Comparison of ENCODE assay signal across 12 cellular contexts in genomic region chr11:70517996-70518907, GRCh38.
DNase-seq lines count a peak whose midpoint lies in the region; ATAC-seq and TF ChIP-seq lines count a peak whose summit lies in the region.
"Had no signal": no experiment of that assay in that cellular context is flagged by ENCODE, and none has a peak within 500 bp of the region (broad histone marks: within the 10 kb centered on the region; RNA-seq: fewer than 3 reads in every experiment).

No MANE protein-coding gene starts in this region.

- H3K27ac Mint-ChIP-seq in H9 = no peak overlapping the region; a peak in 1 of 7 replicates
- H3K27ac Mint-ChIP-seq in WTC11 = no peak overlapping the region
- no peak overlapping the region for H3K27ac Mint-ChIP-seq in endothelial cell (ENCODE audit: unreplicated experiment)
- H3K27ac Mint-ChIP-seq: activated T-helper 2 cell treated with anti-CD3 and anti-CD28 coated beads, Interferon-gamma antibody, Interleukin-2, Interleukin-4, amounts not matched to agents 10 μg/mL and 5 μg/mL and 100 μg/mL, durations not matched to agents 14 hours and 24 hours and 36 hours; neural progenitor cell had no signal

- H3K9me3 ChIP-seq in H9 (ENCODE audit: control insufficient read depth, low read depth, low read length) = no peaks in the 10 kb centered on the region

- ATAC-seq in WTC11 (peak; percentile 63), GM21515 (IDR thresholded peaks at IDR 0.05; ENCODE audit: unreplicated experiment) (no peak), HG02981 (IDR thresholded peaks at IDR 0.05; ENCODE audit: unreplicated experiment) (no peak)

- no peaks in the 10 kb centered on the region for H3K23me2 ChIP-seq in H9 (ENCODE audit: insufficient read length, low read depth, low read length, poor library complexity, severe bottlenecking)

- H2BK5ac ChIP-seq in H9 (ENCODE audit: insufficient read length, low read length) = no peak overlapping the region

- in situ Hi-C loops in ACHN (cut with HindIII; ENCODE audit: low pct_ligation_motif_present, low pct_unique_long_range_greater_than_20kb, low sequenced_read_pairs) = no loop called here

- no peaks in the 10 kb centered on the region for H3K4me1 ChIP-seq in H9 (ENCODE audit: insufficient read depth, low read length)

- no peak overlapping the region for H3K56ac ChIP-seq in H9 (ENCODE audit: insufficient read length, low read depth, low read length)

- CTCF ChIA-PET in WTC11 (lab: Charles Lee) = interaction anchor here (0.5 to 0.8 kb wide), 3 partner anchors 9 to 82 kb away, joined by 3 to 5 read pairs (median 3); no protein-coding TSS in a partner anchor

- no peak overlapping the region for H4K8ac ChIP-seq in H9 (replicated peaks; ENCODE audit: insufficient read length, low read depth, low read length)

- H3K27me3 ChIP-seq in H9 (ENCODE audit: insufficient read depth, low read length) = no peaks in the 10 kb centered on the region
- H3K27me3 ChIP-seq: neural progenitor cell had no signal

- no peak overlapping the region for H3K4me3 Mint-ChIP-seq in H9
- H3K4me3 Mint-ChIP-seq in WTC11 = no peak overlapping the region
- no peak overlapping the region for H3K4me3 Mint-ChIP-seq in endothelial cell (ENCODE audit: unreplicated experiment)
- H3K4me3 Mint-ChIP-seq: neural progenitor cell had no signal

- H3K9me3 Mint-ChIP-seq in H9 = peaks cover 3 to 8% of the 10 kb centered on the region in 2 experiments; a peak in 4 of 5 replicates
- H3K9me3 Mint-ChIP-seq in WTC11 = peaks cover 10% of the 10 kb centered on the region
- no peaks in the 10 kb centered on the region for H3K9me3 Mint-ChIP-seq in endothelial cell (ENCODE audit: unreplicated experiment)

- peaks cover 0 to 3% (median 1%) of the 10 kb centered on the region in 3 experiments; a peak in 1 of 7 replicates for H3K36me3 Mint-ChIP-seq in H9 (ENCODE audit: insufficient read depth in 1 of 3, low read depth in 3 of 3)
- peaks cover 1% of the 10 kb centered on the region for H3K36me3 Mint-ChIP-seq in WTC11
- no peaks in the 10 kb centered on the region for H3K36me3 Mint-ChIP-seq in endothelial cell (ENCODE audit: low read depth, unreplicated experiment)
- H3K36me3 Mint-ChIP-seq: neural progenitor cell had no signal

- peak; percentile 37; the same call in 1 of the 3 replicates for TF ChIP-seq CTCF in H9 (conservative IDR thresholded peaks at IDR 0.05)
- no peak for TF ChIP-seq CTCF in WTC11 (IDR thresholded peaks at IDR 0.05)
- no peak for TF ChIP-seq CTCF in endothelial cell (IDR thresholded peaks at IDR 0.05; ENCODE audit: unreplicated experiment)

- H2BK12ac ChIP-seq in H9 (ENCODE audit: insufficient read length, low read depth, low read length) = no peak overlapping the region

- peaks cover under 1% of the 10 kb centered on the region; the same call in 1 of the 2 replicates for H3K27me3 Mint-ChIP-seq in H9 (ENCODE audit: low read depth)
- no peaks in the 10 kb centered on the region for H3K27me3 Mint-ChIP-seq in WTC11 (ENCODE audit: low read depth)
- peaks cover 2% of the 10 kb centered on the region for H3K27me3 Mint-ChIP-seq in endothelial cell (ENCODE audit: unreplicated experiment)

- no peak overlapping the region for H2BK15ac ChIP-seq in H9 (ENCODE audit: low read depth, low read length)

- H4K91ac ChIP-seq in H9 (ENCODE audit: insufficient read length, low read depth, low read length) = no peak overlapping the region

- H3K18ac ChIP-seq in H9 (ENCODE audit: insufficient read length, low read depth, low read length) = no peak overlapping the region

- H3K14ac ChIP-seq in H9 (ENCODE audit: insufficient read depth, low read length) = no peak overlapping the region; the same call in 1 of the 2 replicates

- no peak overlapping the region for H2BK120ac ChIP-seq in H9 (ENCODE audit: low read depth, low read length, poor library complexity, severe bottlenecking)

- H3K4ac ChIP-seq in H9 (ENCODE audit: low read depth, low read length) = no peak overlapping the region

- H4K5ac ChIP-seq in H9 (ENCODE audit: insufficient read length, low read depth, low read length) = no peak overlapping the region

- POLR2A ChIA-PET in WTC11 (lab: Charles Lee) = no interaction called here

- H3K79me1 ChIP-seq in H9 (ENCODE audit: insufficient read depth, low read depth, low read length, poor library complexity, severe bottlenecking) = no peaks in the 10 kb centered on the region

- DNase-seq in ACHN = peak; percentile 9
- peak; percentile 42 for DNase-seq in H9
- DNase-seq in WTC11 (ENCODE audit: low spot score) = no peak
- DNase-seq in glomerular visceral epithelial cell (ENCODE audit: extremely low spot score) = peak; percentile 80
- DNase-seq in endothelial cell (ENCODE audit: low spot score) = no peak
- DNase-seq in cerebellar nuclear complex (lab: John Stamatoyannopoulos, UW) = no peak
- DNase-seq: NCI-H1436 treated with DMSO at 0.1 percent for 48 hours had no signal

- no CpG with 5 or more reads among the region's 22 CpGs for WGBS in H9 (ENCODE audit: extremely low coverage, insufficient read length, low lambda C conversion rate)

- peaks cover 23 to 32% of the 10 kb centered on the region in 2 experiments for H3K4me1 Mint-ChIP-seq in H9
- H3K4me1 Mint-ChIP-seq in WTC11 = peaks cover 39% of the 10 kb centered on the region
- peaks cover 19% of the 10 kb centered on the region for H3K4me1 Mint-ChIP-seq in endothelial cell (ENCODE audit: unreplicated experiment)

- no peak overlapping the region for H3K9ac ChIP-seq in H9 (ENCODE audit: extremely low read depth, insufficient read length, low read length)
- H3K9ac ChIP-seq: neural progenitor cell had no signal

- H3T11ph ChIP-seq in H9 (ENCODE audit: low read length) = no peak overlapping the region

- H2AK5ac ChIP-seq in H9 (ENCODE audit: insufficient read length, low read length) = no peak overlapping the region

- no peak overlapping the region for H2BK20ac ChIP-seq in H9 (ENCODE audit: low read depth, low read length, poor library complexity, severe bottlenecking)

- H2AFZ ChIP-seq in H9 (ENCODE audit: low read length) = no peak overlapping the region
- H2AFZ ChIP-seq: neural progenitor cell had no signal

- no peaks in the 10 kb centered on the region for H3K79me2 ChIP-seq in H9 (ENCODE audit: insufficient read depth, low read length)

- H3K27ac ChIP-seq in H9 (ENCODE audit: insufficient read length, low read depth, low read length) = no peak overlapping the region
- H3K27ac ChIP-seq: C4-2B, neural progenitor cell had no signal

- no peaks in the 10 kb centered on the region for H4K20me1 ChIP-seq in H9 (ENCODE audit: control insufficient read depth, insufficient read depth, insufficient read length)

- no peak overlapping the region for H3K4me2 ChIP-seq in H9 (ENCODE audit: insufficient read depth, insufficient read length, low read length)
- H3K4me2 ChIP-seq: neural progenitor cell had no signal

- H3K23ac ChIP-seq in H9 (ENCODE audit: insufficient read length, low read depth, low read length) = no peak overlapping the region

TF ChIP-seq in WTC11, 78 proteins besides CTCF, POLR2A, EP300 and RAD21 (continues in another document):
- TF ChIP-seq ZNF532 (CRISPR knock-in tag; IDR thresholded peaks at IDR 0.05; ENCODE audit: borderline replicate concordance) (no peak), AR (CRISPR knock-in tag; IDR thresholded peaks at IDR 0.05) (no peak), NFYB (CRISPR knock-in tag; conservative IDR thresholded peaks at IDR 0.05; ENCODE audit: low read depth) (no peak)

Comparison
In these comparisons a context has a peak if more than half of its experiments do, and no peak if none do; other contexts are left out.
1. DNase-seq: peak in ACHN (single experiment), H9 (single experiment) and glomerular visceral epithelial cell (single experiment); none in WTC11 (single experiment), endothelial cell (single experiment) and cerebellar nuclear complex (0 of 2).